In the genomic region with DNA sequence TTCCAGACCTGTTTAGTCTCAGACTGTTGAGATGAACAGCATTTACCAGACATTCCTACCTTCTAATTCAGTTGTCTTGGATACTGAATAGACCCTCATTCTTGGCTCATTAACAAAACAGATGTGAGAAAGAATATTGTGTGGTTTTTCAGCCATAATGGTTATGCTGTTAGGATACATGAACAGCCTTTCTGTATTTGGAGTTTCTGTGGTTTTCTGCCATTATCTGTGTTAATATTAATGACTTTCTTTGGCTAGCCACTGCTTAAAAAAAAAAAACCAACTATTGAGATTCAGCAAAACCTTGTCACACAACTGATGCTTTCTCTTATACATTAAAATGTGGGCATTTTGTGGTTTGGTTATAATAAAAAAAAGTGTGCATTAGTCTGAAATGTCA, we compare ENCODE assay signal across 24 cellular contexts. TPM values are rescaled to one million over a fixed set of nuclear protein-coding genes. Genes with fewer than 3 reads are reported as not detected.
DNase-seq lines count a peak whose midpoint lies in the region; ATAC-seq, FAIRE-seq and TF ChIP-seq lines count a peak whose summit lies in the region.
"Had no signal": no experiment of that assay in that cellular context is flagged by ENCODE, and none has a peak within 500 bp of the region (broad histone marks: within the 10 kb centered on the region; RNA-seq: fewer than 3 reads in every experiment).

No MANE protein-coding gene starts in this region.

- H3K27ac ChIP-seq in SU-DHL-6 (ENCODE audit: low read depth, low read length) (no peak overlapping the region), subcutaneous abdominal adipose tissue (ENCODE audit: low read depth, low read length) (peak overlapping the region; percentile 61)

- TF ChIP-seq CTCF in SU-DHL-6 (IDR thresholded peaks at IDR 0.05; ENCODE audit: insufficient read depth, low read length, poor library complexity, severe bottlenecking) (no peak), fibroblast of villous mesenchyme (IDR thresholded peaks at IDR 0.05; ENCODE audit: insufficient read depth, low read depth, low read length) (no peak)

- H3K27me3 ChIP-seq in SU-DHL-6 (ENCODE audit: low read length) (no peaks in the 10 kb centered on the region), subcutaneous abdominal adipose tissue (ENCODE audit: control insufficient read depth in 5 of 5, insufficient read depth in 4 of 5, low read length in 5 of 5) (no peaks in the 10 kb centered on the region)
- H3K27me3 ChIP-seq: adrenal gland had no signal

- H3K4me2 ChIP-seq in SU-DHL-6 (ENCODE audit: low read depth, low read length, poor library complexity, severe bottlenecking), result peak overlapping the region; percentile 20

- no peak for ATAC-seq in stimulated activated effector memory CD8-positive, alpha-beta T cell treated with anti-CD3 and anti-CD28 coated beads, Interleukin-12 subunit alpha, Interleukin-12 subunit beta, amount 100 ng/mL, for 72 hours
- ATAC-seq: esophagus mucosa; naive thymus-derived CD8-positive, alpha-beta T cell had no signal

- H3K4me3 ChIP-seq in SU-DHL-6 (ENCODE audit: insufficient read depth, low read length, poor library complexity, severe bottlenecking), result no peak overlapping the region
- H3K4me3 ChIP-seq in fibroblast of villous mesenchyme (ENCODE audit: low read depth, low read length), result no peak overlapping the region
- no peak overlapping the region for H3K4me3 ChIP-seq in subcutaneous abdominal adipose tissue (ENCODE audit: low read depth in 1 of 5, low read length in 5 of 5)
- H3K4me3 ChIP-seq: adrenal gland had no signal

- peaks cover 14% of the 10 kb centered on the region for H3K36me3 Mint-ChIP-seq in stimulated activated effector memory CD8-positive, alpha-beta T cell treated with anti-CD3 and anti-CD28 coated beads, Interleukin-12 subunit alpha, Interleukin-12 subunit beta, amount 100 ng/mL, for 72 hours

- FAIRE-seq in GM19239 (lab: Jason Lieb, UNC), result peak; percentile 4

- peaks cover 30% of the 10 kb centered on the region for H3K4me1 Mint-ChIP-seq in stimulated activated effector memory CD8-positive, alpha-beta T cell treated with anti-CD3 and anti-CD28 coated beads, Interleukin-12 subunit alpha, Interleukin-12 subunit beta, amount 100 ng/mL, for 72 hours

- H3K36me3 ChIP-seq in SU-DHL-6 (ENCODE audit: low read length) (no peaks in the 10 kb centered on the region), subcutaneous abdominal adipose tissue (ENCODE audit: control insufficient read depth in 5 of 5, insufficient read depth in 5 of 5, low read length in 5 of 5) (no peaks in the 10 kb centered on the region)
- H3K36me3 ChIP-seq: adrenal gland had no signal

- H3K9me3 ChIP-seq in SU-DHL-6 (ENCODE audit: insufficient read depth, low read length) (no peaks in the 10 kb centered on the region), subcutaneous abdominal adipose tissue (ENCODE audit: control insufficient read depth in 5 of 5, low read length in 5 of 5) (no peaks in the 10 kb centered on the region)
- H3K9me3 ChIP-seq: adrenal gland had no signal

- H3K4me1 ChIP-seq in subcutaneous abdominal adipose tissue (ENCODE audit: control insufficient read depth in 5 of 5, insufficient read depth in 5 of 5, low read length in 5 of 5), result peaks cover 0 to 20% (median 16%) of the 10 kb centered on the region in 5 donors

- H3F3A ChIP-seq in SU-DHL-6 (ENCODE audit: insufficient read depth), result peaks cover 17% of the 10 kb centered on the region; the same call in 1 of the 2 replicates

- peaks cover 96% of the 10 kb centered on the region for H3K79me2 ChIP-seq in SU-DHL-6 (ENCODE audit: insufficient read depth, low read length)

- H3K9ac ChIP-seq in SU-DHL-6 (ENCODE audit: low read length) (no peak overlapping the region), subcutaneous abdominal adipose tissue (ENCODE audit: low read length in 5 of 5) (peak overlapping the region in 1 of 5 donors; percentile 44)

- no peak overlapping the region for H3K27ac Mint-ChIP-seq in stimulated activated effector memory CD8-positive, alpha-beta T cell treated with anti-CD3 and anti-CD28 coated beads, Interleukin-12 subunit alpha, Interleukin-12 subunit beta, amount 100 ng/mL, for 72 hours
- H3K27ac Mint-ChIP-seq: activated T-cell treated with anti-CD3 and anti-CD28 coated beads, Interleukin-2, amount 50 U/mL, for 24 hours; memory B cell had no signal

- H3K9me3 Mint-ChIP-seq in stimulated activated effector memory CD8-positive, alpha-beta T cell treated with anti-CD3 and anti-CD28 coated beads, Interleukin-12 subunit alpha, Interleukin-12 subunit beta, amount 100 ng/mL, for 72 hours, result no peaks in the 10 kb centered on the region
- H3K9me3 Mint-ChIP-seq: activated T-cell treated with anti-CD3 and anti-CD28 coated beads, Interleukin-2, amount 50 U/mL, for 24 hours; CD14-positive monocyte; central memory CD8-positive, alpha-beta T cell; memory B cell; naive thymus-derived CD8-positive, alpha-beta T cell had no signal

- H4K20me1 ChIP-seq in SU-DHL-6 (ENCODE audit: low read depth, low read length), result peaks cover 13% of the 10 kb centered on the region

- H3K4me3 Mint-ChIP-seq in stimulated activated effector memory CD8-positive, alpha-beta T cell treated with anti-CD3 and anti-CD28 coated beads, Interleukin-12 subunit alpha, Interleukin-12 subunit beta, amount 100 ng/mL, for 72 hours, result no peak overlapping the region
- H3K4me3 Mint-ChIP-seq: activated T-cell treated with anti-CD3 and anti-CD28 coated beads, Interleukin-2, amount 50 U/mL, for 24 hours; CD14-positive monocyte; central memory CD8-positive, alpha-beta T cell; memory B cell; naive thymus-derived CD8-positive, alpha-beta T cell had no signal

- no peaks in the 10 kb centered on the region for H3K9me2 ChIP-seq in SU-DHL-6 (replicated peaks; ENCODE audit: insufficient read depth, low read length)

- DNase-seq in GM19239 (ENCODE audit: insufficient read length, low spot score), result no peak
- DNase-seq in fibroblast of villous mesenchyme (ENCODE audit: low read depth), result peak; percentile 26
- DNase-seq in stimulated activated effector memory CD8-positive, alpha-beta T cell treated with anti-CD3 and anti-CD28 coated beads, Interleukin-12 subunit alpha, Interleukin-12 subunit beta, amount 100 ng/mL, for 72 hours (ENCODE audit: low spot score in 2 of 2), result no peak
- no peak for DNase-seq in islet precursor cell
- DNase-seq in DMS114 treated with DMSO at 0.1 percent for 48 hours (lab: John Stamatoyannopoulos, UW; ENCODE audit: unreplicated experiment), result no peak
- DNase-seq: activated CD8-positive, alpha-beta memory T cell treated with anti-CD3 and anti-CD28 coated beads for 24 hours; activated naive CD4-positive, alpha-beta T cell; activated T-cell treated with anti-CD3 and anti-CD28 coated beads, Interleukin-2, amount 50 U/mL, for 24 hours; adrenal gland; effector CD4-positive, alpha-beta T cell; KBM-7; naive thymus-derived CD8-positive, alpha-beta T cell; NCI-H1930; NCI-H226; NCI-H774; posterior cingulate gyrus; Right ventricle myocardium superior; substantia nigra had no signal

- H2AFZ ChIP-seq in SU-DHL-6 (ENCODE audit: low read depth, low read length, severe bottlenecking), result no peak overlapping the region

RNA-seq across cellular contexts. Expression of a gene that starts 5.1 kb away (rescaled TPM):
- total RNA-seq in fibroblast of villous mesenchyme, result 12.9 and 16.8 TPM in 2 replicates

RNA-seq across cellular contexts. Expression of a gene that starts 53.0 kb away (rescaled TPM):
- 16.4 TPM in 2 replicates for total RNA-seq in fibroblast of villous mesenchyme
